In the genomic region with DNA sequence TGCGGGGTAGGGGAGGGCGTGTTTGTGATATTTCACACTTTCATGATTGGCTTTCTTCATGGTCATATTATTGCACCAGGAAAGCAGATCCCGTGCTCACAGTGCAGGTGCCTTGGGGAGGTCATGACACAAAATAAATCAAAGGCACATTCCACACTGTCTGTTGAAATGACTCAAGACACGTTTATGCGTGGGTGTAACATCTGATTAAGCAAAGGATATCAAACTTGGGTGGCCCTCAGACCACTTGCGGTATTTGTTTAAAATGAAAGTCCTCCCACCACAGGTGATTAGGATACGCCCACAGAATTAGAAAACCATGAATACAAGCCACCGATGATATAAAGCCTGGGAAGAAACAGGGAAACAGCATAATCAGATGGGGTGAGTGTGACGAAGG, we compare ENCODE assay signal across 1 cellular context.
TF ChIP-seq lines count a peak whose summit lies in the region.

No MANE protein-coding gene starts in this region.

TF ChIP-seq in HCT116, 20 proteins besides CTCF, POLR2A, EP300 and RAD21 (continued from another document):
- TF ChIP-seq, protein P1, sequence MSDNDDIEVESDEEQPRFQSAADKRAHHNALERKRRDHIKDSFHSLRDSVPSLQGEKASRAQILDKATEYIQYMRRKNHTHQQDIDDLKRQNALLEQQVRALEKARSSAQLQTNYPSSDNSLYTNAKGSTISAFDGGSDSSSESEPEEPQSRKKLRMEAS (IDR thresholded peaks at IDR 0.05) = no peak
